ENCODE assay signal across 1 cellular context in the genomic region with DNA sequence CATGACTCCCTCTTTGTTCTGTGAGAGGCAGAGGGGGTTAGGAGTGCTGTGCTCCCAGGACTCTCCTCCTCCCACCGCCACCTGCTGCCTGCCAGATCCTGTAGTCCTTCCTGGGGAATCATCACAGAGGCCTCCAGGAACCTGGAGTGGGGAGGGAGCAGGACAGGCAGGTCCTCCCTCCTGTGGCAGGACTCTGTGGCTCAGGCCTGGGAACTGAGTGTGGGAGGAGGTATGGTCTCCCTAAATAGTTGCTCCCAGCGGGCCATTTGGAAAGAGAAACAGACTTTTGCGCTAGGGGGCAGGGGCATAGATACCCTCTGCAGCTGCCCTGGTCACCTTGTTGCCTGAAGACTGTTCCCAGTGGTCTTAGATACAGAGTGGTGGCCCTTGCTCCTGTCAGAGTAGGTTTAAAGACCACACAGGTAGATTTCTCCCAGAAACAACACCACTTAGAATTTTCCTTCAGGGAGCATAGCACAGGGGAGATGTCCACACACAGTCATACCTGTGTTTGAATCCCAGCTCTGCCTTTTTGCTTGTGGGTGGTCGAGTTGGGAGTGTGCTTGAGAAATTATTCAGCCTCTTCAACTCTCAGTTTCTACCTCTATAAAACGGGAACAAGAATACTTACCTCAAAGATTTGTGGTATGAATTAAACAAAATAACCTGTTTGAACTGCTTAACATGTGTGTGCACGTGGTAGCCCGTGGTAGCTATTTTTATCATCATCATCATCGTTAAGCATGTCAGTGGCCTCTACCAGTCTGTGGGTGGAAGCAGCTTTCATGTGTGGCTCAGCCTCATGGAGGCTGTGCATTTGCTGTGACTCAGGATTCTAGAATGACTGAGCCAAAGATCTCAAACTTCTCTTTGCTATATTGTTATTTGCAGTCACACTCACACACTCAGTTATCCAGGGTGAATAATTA.
TF ChIP-seq lines count a peak whose summit lies in the region.

No MANE protein-coding gene starts in this region.

TF ChIP-seq in SK-N-SH, 30 proteins besides CTCF, POLR2A, EP300 and RAD21 (continued from another document):
- TF ChIP-seq RFX5 (IDR thresholded peaks at IDR 0.05; ENCODE audit: low read length) = no peak
- no peak for TF ChIP-seq FOXJ3 (CRISPR knock-in tag; IDR thresholded peaks at IDR 0.05)
- no peak for TF ChIP-seq RCOR1 (IDR thresholded peaks at IDR 0.05; ENCODE audit: low read length)
- TF ChIP-seq CHD2 (IDR thresholded peaks at IDR 0.05; ENCODE audit: low read length, partially characterized antibody) = no peak
- no peak for TF ChIP-seq ELF1 (IDR thresholded peaks at IDR 0.05)
